In the genomic region with DNA sequence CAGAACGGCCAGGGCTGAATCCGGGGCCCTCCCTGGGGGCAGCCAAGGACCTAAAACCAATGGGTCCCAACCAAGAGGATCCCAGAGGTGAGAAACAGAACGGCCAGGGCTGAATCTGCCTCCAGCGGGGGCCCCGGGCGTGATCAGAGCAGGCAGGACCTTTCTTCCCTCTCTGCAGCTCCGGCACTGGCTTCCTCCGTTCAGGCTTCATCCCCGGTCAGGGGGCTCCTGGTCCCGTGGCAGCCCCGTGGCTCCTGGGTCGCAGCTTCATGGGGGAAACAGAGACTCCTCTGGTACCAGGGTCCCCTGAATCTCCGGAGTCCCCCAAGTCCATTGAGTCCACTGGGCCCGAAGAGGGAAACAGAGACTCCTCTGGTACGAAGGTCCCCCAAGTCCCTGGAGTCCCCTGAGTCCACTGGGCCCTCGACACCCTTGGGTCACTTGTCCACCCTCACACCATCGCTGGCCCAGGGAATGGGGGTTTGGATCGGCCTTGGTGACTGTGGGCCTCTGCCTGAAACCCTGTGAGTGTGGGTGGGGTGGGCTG, we compare ENCODE assay signal across 29 cellular contexts.
"Had no signal": no experiment of that assay in that cellular context is flagged by ENCODE, and none has a peak within 500 bp of the region (broad histone marks: within the 10 kb centered on the region; RNA-seq: fewer than 3 reads in every experiment).

No MANE protein-coding gene starts in this region.

- H3K4me1 ChIP-seq: sigmoid colon, vagina had no signal

- ATAC-seq: left colon; stimulated activated effector memory CD8-positive, alpha-beta T cell treated with anti-CD3 and anti-CD28 coated beads, Interleukin-12 subunit alpha, Interleukin-12 subunit beta, amount 100 ng/mL, for 72 hours; stimulated activated naive CD8-positive, alpha-beta T cell treated with anti-CD3 and anti-CD28 coated beads, Interleukin-15, amount 100 ng/mL, for 72 hours had no signal

- H3K27ac Mint-ChIP-seq: activated CD4-positive, alpha-beta memory T cell treated with anti-CD3 and anti-CD28 coated beads, Interleukin-2, amount 10 ng/mL, durations not matched to agents 7 days and 5 days; activated CD4-positive, alpha-beta T cell treated with anti-CD3 and anti-CD28 coated beads, Interleukin-2, amount 10 ng/mL, durations not matched to agents 7 days and 5 days; activated naive CD4-positive, alpha-beta T cell treated with anti-CD3 and anti-CD28 coated beads, Interleukin-2, amount 10 ng/mL, durations not matched to agents 7 days and 5 days; activated naive CD8-positive, alpha-beta T cell treated with anti-CD3 and anti-CD28 coated beads, Interleukin-2, amount 10 ng/mL, durations not matched to agents 7 days and 5 days; activated T-cell treated with anti-CD3 and anti-CD28 coated beads, Interleukin-2, amount 50 U/mL, for 24 hours; nephron; progenitor cell of endocrine pancreas; stimulated activated effector memory CD8-positive, alpha-beta T cell treated with anti-CD3 and anti-CD28 coated beads, Interleukin-12 subunit alpha, Interleukin-12 subunit beta, amount 100 ng/mL, for 72 hours; type B pancreatic cell had no signal

- DNase-seq: activated CD4-positive, alpha-beta memory T cell treated with anti-CD3 and anti-CD28 coated beads, Interleukin-2, amount 10 ng/mL, durations not matched to agents 7 days and 5 days; activated CD4-positive, alpha-beta T cell treated with anti-CD3 and anti-CD28 coated beads, Interleukin-2, amount 10 ng/mL, durations not matched to agents 7 days and 5 days; activated CD4-positive, CD25-positive, alpha-beta regulatory T cell treated with anti-CD3 and anti-CD28 coated beads, Interleukin-2, amount 50 U/mL, for 72 hours; activated CD8-positive, alpha-beta memory T cell treated with anti-CD3 and anti-CD28 coated beads, Interleukin-2, amount 50 U/mL, for 48 hours; activated gamma-delta T cell; activated naive CD4-positive, alpha-beta T cell treated with anti-CD3 and anti-CD28 coated beads, Interleukin-2, amount 10 ng/mL, durations not matched to agents 7 days and 5 days; activated naive CD8-positive, alpha-beta T cell treated with anti-CD3 and anti-CD28 coated beads, Interleukin-2, amount 10 ng/mL, durations not matched to agents 7 days and 5 days; activated T-cell treated with anti-CD3 and anti-CD28 coated beads, Interleukin-2, amount 50 U/mL, for 24 hours; brain microvascular endothelial cell; central memory CD4-positive, alpha-beta T cell; effector CD8-positive, alpha-beta T cell; islet precursor cell; left colon; mesendoderm; ovary; sigmoid colon; small intestine; stimulated activated CD4-positive, alpha-beta T cell treated with anti-CD3 and anti-CD28 coated beads, Interleukin-4, amount 100 ng/mL, for 24 hours; stimulated activated naive CD8-positive, alpha-beta T cell treated with anti-CD3 and anti-CD28 coated beads, Interleukin-15, amount 100 ng/mL, for 72 hours; substantia nigra; T-helper 9 cell had no signal

- H3K79me2 ChIP-seq: hepatocyte had no signal

- H3K4me2 ChIP-seq: hepatocyte had no signal

- H3K36me3 Mint-ChIP-seq: activated naive CD4-positive, alpha-beta T cell treated with anti-CD3 and anti-CD28 coated beads, Interleukin-2, amount 10 ng/mL, durations not matched to agents 7 days and 5 days; activated naive CD8-positive, alpha-beta T cell treated with anti-CD3 and anti-CD28 coated beads, Interleukin-2, amount 10 ng/mL, durations not matched to agents 7 days and 5 days; stimulated activated effector memory CD8-positive, alpha-beta T cell treated with anti-CD3 and anti-CD28 coated beads, Interleukin-12 subunit alpha, Interleukin-12 subunit beta, amount 100 ng/mL, for 72 hours; type B pancreatic cell had no signal

- H3K4me3 Mint-ChIP-seq: activated CD4-positive, alpha-beta memory T cell treated with anti-CD3 and anti-CD28 coated beads, Interleukin-2, amount 10 ng/mL, durations not matched to agents 7 days and 5 days; activated CD4-positive, alpha-beta T cell treated with anti-CD3 and anti-CD28 coated beads, Interleukin-2, amount 10 ng/mL, durations not matched to agents 7 days and 5 days; activated naive CD4-positive, alpha-beta T cell treated with anti-CD3 and anti-CD28 coated beads, Interleukin-2, amount 10 ng/mL, durations not matched to agents 7 days and 5 days; activated naive CD8-positive, alpha-beta T cell treated with anti-CD3 and anti-CD28 coated beads, Interleukin-2, amount 10 ng/mL, durations not matched to agents 7 days and 5 days; activated T-cell treated with anti-CD3 and anti-CD28 coated beads, Interleukin-2, amount 50 U/mL, for 24 hours; nephron; stimulated activated effector memory CD8-positive, alpha-beta T cell treated with anti-CD3 and anti-CD28 coated beads, Interleukin-12 subunit alpha, Interleukin-12 subunit beta, amount 100 ng/mL, for 72 hours; stimulated activated naive CD8-positive, alpha-beta T cell treated with anti-CD3 and anti-CD28 coated beads, Interleukin-15, amount 100 ng/mL, for 72 hours; type B pancreatic cell had no signal

- H3K36me3 ChIP-seq: brain microvascular endothelial cell, neutrophil, ovary, sigmoid colon, vagina had no signal

- H3K4me3 ChIP-seq: hepatocyte, lung, ovary, sigmoid colon, vagina had no signal

- H3K27me3 Mint-ChIP-seq: activated CD4-positive, alpha-beta memory T cell treated with anti-CD3 and anti-CD28 coated beads, Interleukin-2, amount 10 ng/mL, durations not matched to agents 7 days and 5 days; activated CD4-positive, alpha-beta T cell treated with anti-CD3 and anti-CD28 coated beads, Interleukin-2, amount 10 ng/mL, durations not matched to agents 7 days and 5 days; activated naive CD8-positive, alpha-beta T cell treated with anti-CD3 and anti-CD28 coated beads, Interleukin-2, amount 10 ng/mL, durations not matched to agents 7 days and 5 days; activated T-cell treated with anti-CD3 and anti-CD28 coated beads, Interleukin-2, amount 50 U/mL, for 24 hours; progenitor cell of endocrine pancreas; stimulated activated naive CD8-positive, alpha-beta T cell treated with anti-CD3 and anti-CD28 coated beads, Interleukin-15, amount 100 ng/mL, for 72 hours had no signal

- H3K9me3 ChIP-seq: neutrophil, ovary, sigmoid colon, vagina had no signal

- H3K9me3 Mint-ChIP-seq: activated CD4-positive, alpha-beta memory T cell treated with anti-CD3 and anti-CD28 coated beads, Interleukin-2, amount 10 ng/mL, durations not matched to agents 7 days and 5 days; activated CD4-positive, alpha-beta T cell treated with anti-CD3 and anti-CD28 coated beads, Interleukin-2, amount 10 ng/mL, durations not matched to agents 7 days and 5 days; activated naive CD4-positive, alpha-beta T cell treated with anti-CD3 and anti-CD28 coated beads, Interleukin-2, amount 10 ng/mL, durations not matched to agents 7 days and 5 days; activated naive CD8-positive, alpha-beta T cell treated with anti-CD3 and anti-CD28 coated beads, Interleukin-2, amount 10 ng/mL, durations not matched to agents 7 days and 5 days; activated T-cell treated with anti-CD3 and anti-CD28 coated beads, Interleukin-2, amount 50 U/mL, for 24 hours; nephron; stimulated activated effector memory CD8-positive, alpha-beta T cell treated with anti-CD3 and anti-CD28 coated beads, Interleukin-12 subunit alpha, Interleukin-12 subunit beta, amount 100 ng/mL, for 72 hours; stimulated activated naive CD8-positive, alpha-beta T cell treated with anti-CD3 and anti-CD28 coated beads, Interleukin-15, amount 100 ng/mL, for 72 hours; type B pancreatic cell had no signal

- H2AFZ ChIP-seq: hepatocyte had no signal

- H3K27ac ChIP-seq: brain microvascular endothelial cell, hepatocyte, neutrophil, ovary, sigmoid colon, vagina had no signal

- H3K27me3 ChIP-seq: hepatocyte, neutrophil, ovary, vagina had no signal
